8 cellular contexts compared by ENCODE assay signal in genomic region chr2:86562891-86563649, GRCh38. TPM values are rescaled to one million over a fixed set of nuclear protein-coding genes. Genes with fewer than 3 reads are reported as not detected.
DNase-seq lines count a peak whose midpoint lies in the region; ATAC-seq and TF ChIP-seq lines count a peak whose summit lies in the region.

Gene CHMP3 (minus strand): TSS chr2:86563443. CDS start chr2:86563348, 95 bp downstream.

- peaks cover 12% of the 10 kb centered on the region for H3K9me3 Mint-ChIP-seq in T-helper 2 cell treated with Interferon-gamma antibody and Interleukin-4, amounts not matched to agents 5 μg/mL and 100 μg/mL, for 36 hours

- H3K27ac ChIP-seq in ascending aorta, result peak within 1 kb of the TSS; percentile 94 to 95
- H3K27ac ChIP-seq in right cardiac atrium (ENCODE audit: low read length), result peak within 1 kb of the TSS; percentile 99
- peak within 1 kb of the TSS; percentile 95 for H3K27ac ChIP-seq in vagina

- TF ChIP-seq POLR2A in vagina (IDR thresholded peaks at IDR 0.05), result no peak

- H3K27ac Mint-ChIP-seq in T-helper 2 cell treated with Interferon-gamma antibody and Interleukin-4, amounts not matched to agents 5 μg/mL and 100 μg/mL, for 36 hours, result peak within 1 kb of the TSS; percentile 97

- intact Hi-C loops in ascending aorta (cut with DNase I), result loop anchor here (1.0 to 5.0 kb wide), 3 partner anchors 60 to 121 kb away; partner anchors contain the start of genes KDM3A and RNF103
- intact Hi-C loops in right cardiac atrium (cut with DNase I), result loop anchor here in 2 of 4 donors (5.0 to 10.0 kb wide), 2 partner anchors 59 to 62 kb away; partner anchors contain the start of gene RNF103 (in 2 of the 2)
- intact Hi-C loops in vagina (cut with DNase I), result loop anchor here (2.0 to 5.0 kb wide), 3 partner anchors 60 to 276 kb away; partner anchors contain the start of genes KDM3A and RNF103

- TF ChIP-seq CTCF in ascending aorta (IDR thresholded peaks at IDR 0.05) (no peak), vagina (IDR thresholded peaks at IDR 0.05) (no peak)

- no peaks in the 10 kb centered on the region for H3K36me3 ChIP-seq in ascending aorta
- H3K36me3 ChIP-seq in vagina, result no peaks in the 10 kb centered on the region

- no peaks in the 10 kb centered on the region for H3K9me3 ChIP-seq in ascending aorta
- H3K9me3 ChIP-seq in right cardiac atrium (ENCODE audit: control insufficient read depth, low read length), result no peaks in the 10 kb centered on the region
- no peaks in the 10 kb centered on the region for H3K9me3 ChIP-seq in vagina

- WGBS in right cardiac atrium, result under 1% methylated on average over 60 of the region's 60 CpGs

- no peaks in the 10 kb centered on the region for H3K27me3 ChIP-seq in ascending aorta
- H3K27me3 ChIP-seq in right cardiac atrium (ENCODE audit: control insufficient read depth, insufficient read depth), result no peaks in the 10 kb centered on the region
- no peaks in the 10 kb centered on the region for H3K27me3 ChIP-seq in vagina

- H3K4me1 ChIP-seq in ascending aorta (peaks cover 0 to 14% of the 10 kb centered on the region in 2 donors), right cardiac atrium (ENCODE audit: control insufficient read depth, insufficient read depth, low read length) (peaks cover 6% of the 10 kb centered on the region), vagina (peaks cover 40% of the 10 kb centered on the region)

- H3K4me3 Mint-ChIP-seq in T-helper 2 cell treated with Interferon-gamma antibody and Interleukin-4, amounts not matched to agents 5 μg/mL and 100 μg/mL, for 36 hours, result peak within 1 kb of the TSS; percentile 96

- H3K4me3 ChIP-seq in ascending aorta (peak within 1 kb of the TSS; percentile 70 to 84), right cardiac atrium (ENCODE audit: low read length) (peak within 1 kb of the TSS; percentile 79), vagina (peak within 1 kb of the TSS; percentile 52 to 65)

- ATAC-seq in GM18502 (IDR thresholded peaks at IDR 0.05; ENCODE audit: poor library complexity, unreplicated experiment) (peak; percentile 88), HG02970 (IDR thresholded peaks at IDR 0.05; ENCODE audit: low FRiP score, unreplicated experiment) (peak; percentile 92), right cardiac atrium (peak; percentile 98)

- H3K27me3 Mint-ChIP-seq in T-helper 2 cell treated with Interferon-gamma antibody and Interleukin-4, amounts not matched to agents 5 μg/mL and 100 μg/mL, for 36 hours (ENCODE audit: low read depth), result no peaks in the 10 kb centered on the region

- H3K4me1 Mint-ChIP-seq in T-helper 2 cell treated with Interferon-gamma antibody and Interleukin-4, amounts not matched to agents 5 μg/mL and 100 μg/mL, for 36 hours (ENCODE audit: low read depth), result peaks cover 35% of the 10 kb centered on the region

- H3K36me3 Mint-ChIP-seq in T-helper 2 cell treated with Interferon-gamma antibody and Interleukin-4, amounts not matched to agents 5 μg/mL and 100 μg/mL, for 36 hours (ENCODE audit: low read depth), result peaks cover 33% of the 10 kb centered on the region

- DNase-seq in NCI-H1930 (lab: John Stamatoyannopoulos, UW) (peak; percentile 91 to 96), ascending aorta (ENCODE audit: low spot score in 2 of 2) (peak; percentile 94 to 98), right cardiac atrium (peak; percentile 98 to 99 (median 98)), putamen (ENCODE audit: low spot score) (peak; percentile 96), vagina (ENCODE audit: extremely low spot score in 2 of 2) (peak; percentile 98)
- DNase-seq in T-helper 2 cell treated with Interferon-gamma antibody and Interleukin-4, amounts not matched to agents 5 μg/mL and 100 μg/mL, for 36 hours (ENCODE audit: low spot score), result peak; percentile 98

RNA-seq across cellular contexts. Expression of gene CHMP3, which starts in this region (rescaled TPM):
- total RNA-seq in ascending aorta (69.3 TPM), right cardiac atrium (100 to 1,000 TPM; 144 to 164 (median 155) TPM), vagina (49.6 TPM)
- 89.7 TPM for polyA plus RNA-seq in right cardiac atrium

Comparison
In these comparisons a context has a peak if more than half of its experiments do, and no peak if none do; other contexts are left out.
1. Peak in every context shown above with its lines: DNase-seq, ATAC-seq, H3K4me3 ChIP-seq and H3K27ac ChIP-seq.